ENCODE assay signal across 8 cellular contexts in the genomic region with DNA sequence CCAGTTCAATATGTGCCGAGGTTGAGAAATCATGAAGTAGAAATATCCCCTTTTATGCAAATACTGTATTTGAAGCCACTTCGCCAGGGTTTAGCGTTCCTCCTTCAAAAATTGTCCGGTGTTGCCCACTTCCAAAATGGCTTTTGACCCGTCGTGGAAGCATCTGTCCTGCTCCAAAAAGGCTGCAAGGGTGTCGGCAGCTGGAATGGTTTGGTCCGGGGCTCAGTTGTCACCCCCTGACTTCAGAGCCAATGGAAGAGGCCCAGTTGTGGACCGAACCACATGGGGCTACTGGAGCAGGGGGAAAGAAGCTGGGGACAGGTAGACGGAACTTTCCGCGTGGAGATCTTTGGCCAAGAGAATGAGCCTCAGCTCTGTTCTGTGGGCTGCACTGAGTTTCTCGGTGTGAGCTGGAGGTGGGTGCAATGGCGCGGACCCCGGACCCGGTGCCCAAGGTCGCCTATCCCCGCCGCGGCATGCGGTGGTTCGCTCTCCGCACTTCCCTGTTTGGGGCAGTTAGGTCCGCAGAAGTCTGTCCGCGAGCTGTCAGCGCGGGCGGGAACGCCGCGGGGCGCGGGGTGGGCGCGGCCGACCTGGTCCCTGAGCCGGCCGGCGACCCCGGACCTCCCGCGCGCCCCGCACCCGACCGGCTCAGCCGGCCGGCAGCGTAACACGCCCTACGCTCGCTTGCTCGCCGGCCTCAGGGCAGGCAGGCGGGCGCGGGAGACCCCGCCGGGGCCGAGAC.
DNase-seq lines count a peak whose midpoint lies in the region; ATAC-seq and TF ChIP-seq lines count a peak whose summit lies in the region.

TSS of gene ANKRD13A (plus strand) at position 527 of the 745 bp plus-strand sequence. CDS start 259 bp downstream, outside the sequence.

- peak; percentile 92 for DNase-seq in AG09319 (ENCODE audit: extremely low read depth, low read depth)
- DNase-seq in GM19238 (ENCODE audit: insufficient read length, low spot score) = peak; percentile 72
- peak; percentile 91 for DNase-seq in NCI-H748 (lab: John Stamatoyannopoulos, UW; ENCODE audit: unreplicated experiment)
- peak; percentile 85 for DNase-seq in activated CD4-positive, alpha-beta T cell treated with anti-CD3 and anti-CD28 coated beads, Interleukin-2, amount 50 U/mL, for 1 hour
- DNase-seq in cortex of kidney (lab: John Stamatoyannopoulos, UW) = peak; percentile 9
- DNase-seq in left kidney (ENCODE audit: low read depth, low spot score) = peak; percentile 97
- peak; percentile 91 for DNase-seq in stimulated activated CD4-positive, alpha-beta T cell treated with anti-CD3 and anti-CD28 coated beads, Interleukin-1b, Interleukin-23, amount 100 ng/mL, for 48 hours

- TF ChIP-seq CTCF in AG09319 (IDR thresholded peaks at IDR 0.05; ENCODE audit: low read depth, low read length) = no peak

- ATAC-seq in HG03520 (IDR thresholded peaks at IDR 0.05; ENCODE audit: unreplicated experiment) = peak; percentile 41

Comparison
In these comparisons a context has a peak if more than half of its experiments do, and no peak if none do; other contexts are left out.
1. Peak in every context shown above with its lines: DNase-seq and ATAC-seq.
2. DNase-seq: peak in every context shown above with its lines; median percentile 97 in left kidney; 92 in AG09319; 91 in NCI-H748; 91 in stimulated activated CD4-positive, alpha-beta T cell treated with anti-CD3 and anti-CD28 coated beads, Interleukin-1b, Interleukin-23, amount 100 ng/mL, for 48 hours; 85 in activated CD4-positive, alpha-beta T cell treated with anti-CD3 and anti-CD28 coated beads, Interleukin-2, amount 50 U/mL, for 1 hour; 72 in GM19238; 9 in cortex of kidney.